8 cellular contexts compared by ENCODE assay signal in the genomic region with DNA sequence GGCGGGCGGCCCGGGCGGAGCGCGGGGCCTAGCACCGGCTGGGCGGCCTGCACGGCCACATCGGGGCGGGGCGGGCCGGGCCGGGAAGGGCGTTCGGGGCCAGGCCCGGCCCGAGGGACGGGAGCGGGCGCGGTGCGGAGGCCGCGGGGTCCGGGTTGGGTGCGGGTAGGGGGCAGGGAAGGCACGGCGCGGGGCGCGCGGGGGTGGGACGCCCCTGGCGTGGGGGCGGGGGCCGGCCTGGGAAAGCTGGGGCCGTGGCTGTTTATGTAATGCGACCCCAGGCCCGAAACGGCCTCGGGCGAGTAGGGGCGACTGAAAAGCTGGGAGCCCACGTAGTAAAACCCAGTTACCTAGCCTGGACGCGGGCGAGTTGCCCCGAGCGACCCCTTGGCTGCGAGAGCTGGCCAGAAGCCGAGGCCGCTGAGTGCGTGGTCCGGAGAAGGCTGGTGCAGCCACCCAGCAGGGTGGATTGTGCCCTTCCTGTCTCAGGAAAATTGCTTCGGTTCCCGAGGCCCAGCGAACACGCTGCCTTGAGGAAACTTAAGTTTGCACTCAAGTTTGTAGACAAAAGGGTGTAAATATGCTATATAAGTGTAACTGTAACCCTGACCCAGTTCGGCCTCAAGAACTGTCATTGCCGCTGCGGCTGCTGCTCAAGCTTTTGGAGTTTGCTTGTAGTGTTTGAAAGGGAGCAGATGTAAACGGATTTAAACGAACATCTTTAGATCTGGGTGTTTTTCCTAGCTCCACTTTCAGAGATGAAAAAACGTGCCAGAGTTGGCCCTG. TPM values are rescaled to one million over a fixed set of nuclear protein-coding genes. Genes with fewer than 3 reads are reported as not detected.
A peak's percentile ranks its signal among the peaks of the same experiment; 100 is the strongest.
DNase-seq lines count a peak whose midpoint lies in the region; ATAC-seq and TF ChIP-seq lines count a peak whose summit lies in the region.

No MANE protein-coding gene starts in this region.

- DNase-seq in activated CD4-positive, alpha-beta T cell treated with anti-CD3 and anti-CD28 coated beads for 36 hours, result peak; percentile 39
- no peak for DNase-seq in activated CD4-positive, alpha-beta T cell treated with anti-CD3 and anti-CD28 coated beads for 1 hour
- DNase-seq in activated naive CD8-positive, alpha-beta T cell treated with anti-CD3 and anti-CD28 coated beads, Interleukin-2, amount 50 U/mL, for 16 hours (ENCODE audit: low read depth, low spot score), result peak; percentile 1
- DNase-seq in left cardiac atrium (peak; percentile 58), epidermal melanocyte (ENCODE audit: insufficient read length, low spot score) (no peak)

- ATAC-seq in activated CD4-positive, alpha-beta T cell treated with anti-CD3 and anti-CD28 coated beads for 36 hours, result peak; percentile 40
- ATAC-seq in HG02763 (IDR thresholded peaks at IDR 0.05; ENCODE audit: unreplicated experiment) (peak; percentile 42), left cardiac atrium (peak; percentile 70 to 72)

- H3K27ac Mint-ChIP-seq in activated CD4-positive, alpha-beta T cell treated with anti-CD3 and anti-CD28 coated beads for 36 hours, result peak overlapping the region; percentile 71

- peaks cover 61% of the 10 kb centered on the region for H3K4me1 Mint-ChIP-seq in activated CD4-positive, alpha-beta T cell treated with anti-CD3 and anti-CD28 coated beads for 36 hours

- H3K27ac ChIP-seq in OCI-LY1 (ENCODE audit: low read depth, low read length, poor library complexity, severe bottlenecking), result peak overlapping the region; percentile 57
- peak overlapping the region; percentile 65 for H3K27ac ChIP-seq in parathyroid adenoma

- H3K4me3 ChIP-seq in OCI-LY1 (ENCODE audit: low read depth, low read length, poor library complexity, severe bottlenecking) (peak overlapping the region; percentile 79), parathyroid adenoma (ENCODE audit: low read depth, low read length) (peak overlapping the region; percentile 65)

- H4K20me1 ChIP-seq in OCI-LY1 (ENCODE audit: insufficient read depth, low read length), result no peaks in the 10 kb centered on the region

- H3K36me3 ChIP-seq in OCI-LY1 (ENCODE audit: insufficient read depth, low read length) (no peaks in the 10 kb centered on the region), parathyroid adenoma (ENCODE audit: control insufficient read depth, insufficient read depth, low read length) (no peaks in the 10 kb centered on the region)

- peaks cover 42% of the 10 kb centered on the region for H3K4me1 ChIP-seq in OCI-LY1 (ENCODE audit: insufficient read depth, low read length, severe bottlenecking)
- peaks cover 11% of the 10 kb centered on the region for H3K4me1 ChIP-seq in parathyroid adenoma

- H3K4me2 ChIP-seq in OCI-LY1 (ENCODE audit: low read length) (peak overlapping the region; percentile 99), parathyroid adenoma (ENCODE audit: low read length) (peak overlapping the region; percentile 64)

- H3K79me2 ChIP-seq in OCI-LY1 (ENCODE audit: insufficient read depth, low read length) (peaks cover 49% of the 10 kb centered on the region), parathyroid adenoma (peaks cover 27% of the 10 kb centered on the region)

- CTCF ChIA-PET in activated CD4-positive, alpha-beta T cell treated with anti-CD3 and anti-CD28 coated beads for 36 hours (lab: Charles Lee), result interaction anchor here (0.6 to 1.9 kb wide), 14 partner anchors 7 to 586 kb away, joined by 3 to 9 read pairs (median 4); no protein-coding TSS in a partner anchor

- no peaks in the 10 kb centered on the region for H3K9me3 Mint-ChIP-seq in activated CD4-positive, alpha-beta T cell treated with anti-CD3 and anti-CD28 coated beads for 36 hours (ENCODE audit: low read depth)

- H3K9me2 ChIP-seq in OCI-LY1 (ENCODE audit: low read depth, low read length), result no peaks in the 10 kb centered on the region

- POLR2A ChIA-PET in activated CD4-positive, alpha-beta T cell treated with anti-CD3 and anti-CD28 coated beads for 36 hours (lab: Charles Lee), result interaction anchor here (1.0 to 1.1 kb wide), 2 partner anchors 128 to 381 kb away, joined by 3 read pairs; no protein-coding TSS in a partner anchor

- peak overlapping the region; percentile 86 for H3K9ac ChIP-seq in OCI-LY1 (ENCODE audit: low read length)
- H3K9ac ChIP-seq in parathyroid adenoma, result no peak overlapping the region

- H3K36me3 Mint-ChIP-seq in activated CD4-positive, alpha-beta T cell treated with anti-CD3 and anti-CD28 coated beads for 36 hours (ENCODE audit: low read depth), result peaks cover 15% of the 10 kb centered on the region

- TF ChIP-seq CTCF in OCI-LY1 (IDR thresholded peaks at IDR 0.05; ENCODE audit: low read length), result no peak
- TF ChIP-seq CTCF in parathyroid adenoma (IDR thresholded peaks at IDR 0.05), result no peak

- H2AFZ ChIP-seq in OCI-LY1 (ENCODE audit: low read length) (no peak overlapping the region), parathyroid adenoma (peak overlapping the region; percentile 66)

- no peaks in the 10 kb centered on the region for H3K27me3 Mint-ChIP-seq in activated CD4-positive, alpha-beta T cell treated with anti-CD3 and anti-CD28 coated beads for 36 hours

- H3F3A ChIP-seq in OCI-LY1 (ENCODE audit: insufficient read depth, low read length), result no peaks in the 10 kb centered on the region

- intact Hi-C loops in activated CD4-positive, alpha-beta T cell treated with anti-CD3 and anti-CD28 coated beads for 36 hours (cut with DNase I, micrococcal nuclease), result loop anchor here (5.0 to 10.0 kb wide), 6 partner anchors 38 to 763 kb away; a partner anchor contains a TSS
- intact Hi-C loops in left cardiac atrium (cut with DNase I), result loop anchor here (5.0 to 10.0 kb wide), 3 partner anchors 111 to 223 kb away; a partner anchor contains a TSS

- H3K9me3 ChIP-seq in OCI-LY1 (ENCODE audit: low read length) (no peaks in the 10 kb centered on the region), parathyroid adenoma (ENCODE audit: control insufficient read depth, low read length) (no peaks in the 10 kb centered on the region)

- peak overlapping the region; percentile 83 for H3K4me3 Mint-ChIP-seq in activated CD4-positive, alpha-beta T cell treated with anti-CD3 and anti-CD28 coated beads for 36 hours

- H3K27me3 ChIP-seq in OCI-LY1 (ENCODE audit: insufficient read depth, low read length) (no peaks in the 10 kb centered on the region), parathyroid adenoma (ENCODE audit: control insufficient read depth, insufficient read depth, low read length) (no peaks in the 10 kb centered on the region)

RNA-seq across cellular contexts. Expression of a gene that starts 0.6 kb away (rescaled TPM):
- total RNA-seq in activated CD4-positive, alpha-beta T cell treated with anti-CD3 and anti-CD28 coated beads for 36 hours, result 10 to 100 TPM; 24.6 to 35.9 TPM
- 10 to 100 TPM; 25.5 to 28.6 TPM for total RNA-seq in left cardiac atrium

Comparison
In these comparisons a context has a peak if more than half of its experiments do, and no peak if none do; other contexts are left out.
1. DNase-seq: peak in activated CD4-positive, alpha-beta T cell treated with anti-CD3 and anti-CD28 coated beads for 36 hours (single experiment), activated naive CD8-positive, alpha-beta T cell treated with anti-CD3 and anti-CD28 coated beads, Interleukin-2, amount 50 U/mL, for 16 hours (single experiment) and left cardiac atrium (single experiment); none in activated CD4-positive, alpha-beta T cell treated with anti-CD3 and anti-CD28 coated beads for 1 hour (single experiment) and epidermal melanocyte (single experiment).
2. Peak in every context shown above with its lines, with median percentiles within 50 percentile points of each other: ATAC-seq.